Comparison of ENCODE assay signal across 1 cellular context in genomic region chr15:92886815-92887214, GRCh38.
TF ChIP-seq lines count a peak whose summit lies in the region.

No MANE protein-coding gene starts in this region.

TF ChIP-seq in HepG2, 621 proteins besides CTCF, POLR2A, EP300 and RAD21:
- TF ChIP-seq ZBTB37 (CRISPR knock-in tag; IDR thresholded peaks at IDR 0.05): no peak
- TF ChIP-seq ZNF12 (CRISPR knock-in tag; IDR thresholded peaks at IDR 0.05): no peak
- no peak for TF ChIP-seq ZNF501 (CRISPR knock-in tag; IDR thresholded peaks at IDR 0.05)
- no peak for TF ChIP-seq NFYC (CRISPR knock-in tag; IDR thresholded peaks at IDR 0.05)
- TF ChIP-seq ZNF850 (CRISPR knock-in tag; conservative IDR thresholded peaks at IDR 0.05): no peak
- no peak for TF ChIP-seq CEBPG (CRISPR knock-in tag; IDR thresholded peaks at IDR 0.05)
- TF ChIP-seq FOXJ3 (CRISPR knock-in tag; IDR thresholded peaks at IDR 0.05; ENCODE audit: borderline replicate concordance): no peak
